28 cellular contexts compared by ENCODE assay signal in genomic region chr16:49552273-49552928, GRCh38.
"Had no signal": no experiment of that assay in that cellular context is flagged by ENCODE, and none has a peak within 500 bp of the region (broad histone marks: within the 10 kb centered on the region; RNA-seq: fewer than 3 reads in every experiment).

No MANE protein-coding gene starts in this region.

- H3K27ac ChIP-seq: epithelial cell of prostate, esophagus squamous epithelium, hepatocyte, sigmoid colon, tibial artery, upper lobe of right lung had no signal

- H3K27me3 ChIP-seq: esophagus squamous epithelium, hepatocyte, sigmoid colon, tibial artery, upper lobe of right lung had no signal

- ATAC-seq: activated CD8-positive, alpha-beta memory T cell treated with anti-CD3 and anti-CD28 coated beads, Interleukin-2, amount 10 ng/mL, durations not matched to agents 7 days and 5 days; activated CD8-positive, alpha-beta T cell treated with anti-CD3 and anti-CD28 coated beads, Interleukin-2, amount 10 ng/mL, durations not matched to agents 7 days and 5 days; activated naive CD4-positive, alpha-beta T cell treated with anti-CD3 and anti-CD28 coated beads, Interleukin-2, amount 50 U/mL, for 72 hours; activated T-cell treated with anti-CD3 and anti-CD28 coated beads, Interleukin-2, amount 50 U/mL, for 72 hours; stimulated activated memory B cell treated with anti-CD40 and anti-IgM and Interleukin-4, amounts not matched to agents 10 μg/mL and 1 μg/mL and 100 μg/mL, for 72 hours; stimulated activated naive CD8-positive, alpha-beta T cell treated with anti-CD3 and anti-CD28 coated beads, Interleukin-15, amount 100 ng/mL, for 72 hours; upper lobe of right lung had no signal

- H3K9me3 ChIP-seq: esophagus squamous epithelium, sigmoid colon, tibial artery, upper lobe of right lung had no signal

- DNase-seq: activated B cell treated with CpG ODN at 0.5 μM for 24 hours; activated CD4-positive, alpha-beta T cell treated with anti-CD3 and anti-CD28 coated beads, Interleukin-2, amount 50 U/mL, for 1 hour; activated CD8-positive, alpha-beta memory T cell treated with anti-CD3 and anti-CD28 coated beads, Interleukin-2, amount 10 ng/mL, durations not matched to agents 7 days and 5 days; activated CD8-positive, alpha-beta T cell treated with anti-CD3 and anti-CD28 coated beads, Interleukin-2, amount 10 ng/mL, durations not matched to agents 7 days and 5 days; activated naive CD4-positive, alpha-beta T cell; activated T-cell treated with anti-CD3 and anti-CD28 coated beads, Interleukin-2, amount 50 U/mL, for 72 hours; anterior cingulate cortex; dermis blood vessel endothelial cell; effector CD8-positive, alpha-beta T cell; esophagus squamous epithelium; foreskin melanocyte; glutamatergic neuron; islet precursor cell; naive B cell; sigmoid colon; small intestine; stimulated activated CD4-positive, alpha-beta T cell treated with anti-CD3 and anti-CD28 coated beads, Interleukin-1b, Interleukin-23, amount 100 ng/mL, for 48 hours; stimulated activated CD4-positive, alpha-beta T cell treated with anti-CD3 and anti-CD28 coated beads, Interleukin-4, amount 100 ng/mL, for 4 hours; stimulated activated CD8-positive, alpha-beta memory T cell treated with anti-CD3 and anti-CD28 coated beads, Interleukin-4, amount 100 ng/mL, for 48 hours; stimulated activated naive CD8-positive, alpha-beta T cell treated with anti-CD3 and anti-CD28 coated beads, Interleukin-15, amount 100 ng/mL, for 72 hours; substantia nigra; T-helper 1 cell; tibial artery; upper lobe of right lung had no signal

- H3K4me2 ChIP-seq: hepatocyte had no signal

- H3K4me3 ChIP-seq: esophagus squamous epithelium, hepatocyte, sigmoid colon, tibial artery, upper lobe of right lung had no signal

- H2AFZ ChIP-seq: hepatocyte had no signal

- H3K79me2 ChIP-seq: hepatocyte had no signal

- H3K4me1 ChIP-seq: upper lobe of right lung had no signal

- H3K36me3 ChIP-seq: esophagus squamous epithelium, sigmoid colon, tibial artery, upper lobe of right lung had no signal
